9 cellular contexts compared by ENCODE assay signal in genomic region chr22:29555065-29555644, GRCh38. TPM values are rescaled to one million over a fixed set of nuclear protein-coding genes. Genes with fewer than 3 reads are reported as not detected.
DNase-seq lines count a peak whose midpoint lies in the region; ATAC-seq and TF ChIP-seq lines count a peak whose summit lies in the region.
"Had no signal": no experiment of that assay in that cellular context is flagged by ENCODE, and none has a peak within 500 bp of the region (broad histone marks: within the 10 kb centered on the region; RNA-seq: fewer than 3 reads in every experiment).

No MANE protein-coding gene starts in this region.

- no peaks in the 10 kb centered on the region for H3K27me3 ChIP-seq in cardiac muscle cell
- H3K27me3 ChIP-seq in heart left ventricle: no peaks in the 10 kb centered on the region
- H3K27me3 ChIP-seq in layer of hippocampus (ENCODE audit: control insufficient read depth, insufficient read depth, low read length): no peaks in the 10 kb centered on the region
- no peaks in the 10 kb centered on the region for H3K27me3 ChIP-seq in tibial nerve
- H3K27me3 ChIP-seq in SK-N-SH (ENCODE audit: insufficient read depth): no peaks in the 10 kb centered on the region
- H3K27me3 ChIP-seq in smooth muscle cell (ENCODE audit: low read depth): no peaks in the 10 kb centered on the region

- H3K9me2 ChIP-seq in SK-N-SH: no peaks in the 10 kb centered on the region

- CTCF ChIA-PET in SK-N-SH (lab: Yijun Ruan, JAX): interaction anchor here (0.8 to 2.8 kb wide), 2 partner anchors 11 to 12 kb away, joined by 3 to 13 read pairs; no protein-coding TSS in a partner anchor

- no peak overlapping the region for H3K9ac ChIP-seq in SK-N-SH
- H3K9ac ChIP-seq in smooth muscle cell (ENCODE audit: low read depth): no peak overlapping the region

- TF ChIP-seq POLR2A in heart left ventricle (IDR thresholded peaks at IDR 0.05): no peak
- TF ChIP-seq POLR2A in tibial nerve (IDR thresholded peaks at IDR 0.05): peak in 1 of 2 donors; percentile 17

- POLR2A ChIA-PET in SK-N-SH (lab: Yijun Ruan, JAX): interaction anchor here (0.8 to 2.6 kb wide), 3 partner anchors 11 to 75 kb away, joined by 3 to 18 read pairs (median 13); partner anchors contain the start of gene NEFH

- H3K27ac ChIP-seq in cardiac muscle cell (peak overlapping the region; percentile 93), heart left ventricle (peak overlapping the region in 3 of 12 donors; percentile 77 to 85 (median 82)), layer of hippocampus (ENCODE audit: low read depth, low read length) (peak overlapping the region; percentile 69), tibial nerve (peak overlapping the region; percentile 68 to 89 (median 87)), SK-N-SH (ENCODE audit: low read depth in 2 of 2, low read length in 1 of 2) (no peak overlapping the region; a peak in 1 of 4 replicates), smooth muscle cell (ENCODE audit: low read depth) (no peak overlapping the region)

- no peak overlapping the region for H2AFZ ChIP-seq in SK-N-SH (ENCODE audit: low read depth)
- H2AFZ ChIP-seq in smooth muscle cell (ENCODE audit: low read depth): no peak overlapping the region

- intact Hi-C loops in heart left ventricle (cut with DNase I): no loop called here

- H3F3A ChIP-seq in SK-N-SH (replicated peaks; ENCODE audit: insufficient read depth) (peaks cover 20% of the 10 kb centered on the region), smooth muscle cell (ENCODE audit: low read depth) (peaks cover 4% of the 10 kb centered on the region)

- WGBS in heart left ventricle, 4 donors: 29 to 43% (median 37%) methylated on average over 4 of the region's 4 CpGs
- 25 to 38% methylated on average over 4 of the region's 4 CpGs for WGBS in tibial nerve, 2 donors
- 95% methylated on average over 4 of the region's 4 CpGs for WGBS in SK-N-SH (ENCODE audit: low lambda C conversion rate)
- WGBS in smooth muscle cell (ENCODE audit: low lambda C conversion rate): 92% methylated on average over 4 of the region's 4 CpGs

- no peak overlapping the region for H3K4me2 ChIP-seq in SK-N-SH
- H3K4me2 ChIP-seq in smooth muscle cell: no peak overlapping the region

- ATAC-seq in heart left ventricle: no peak
- ATAC-seq in activated CD4-positive, CD25-positive, alpha-beta regulatory T cell treated with anti-CD3 and anti-CD28 coated beads, Interleukin-2, amount 50 U/mL, for 24 hours: no peak

- H3K4me3 ChIP-seq in cardiac muscle cell (no peak overlapping the region), heart left ventricle (no peak overlapping the region), tibial nerve (no peak overlapping the region), SK-N-SH (ENCODE audit: low read depth in 2 of 2, low read length in 1 of 2) (no peak overlapping the region), smooth muscle cell (no peak overlapping the region)

- H3K79me2 ChIP-seq in SK-N-SH (ENCODE audit: insufficient read depth) (peaks cover 33% of the 10 kb centered on the region), smooth muscle cell (ENCODE audit: low read depth) (peaks cover 8% of the 10 kb centered on the region)

- H3K36me3 ChIP-seq in cardiac muscle cell: peaks cover 20% of the 10 kb centered on the region
- peaks cover 0 to 40% (median 25%) of the 10 kb centered on the region in 9 donors for H3K36me3 ChIP-seq in heart left ventricle
- peaks cover 0 to 45% (median 11%) of the 10 kb centered on the region in 3 donors for H3K36me3 ChIP-seq in tibial nerve
- H3K36me3 ChIP-seq in SK-N-SH (replicated peaks in 1 of 2; ENCODE audit: control insufficient read depth in 1 of 2, insufficient read depth in 2 of 2, low read length in 1 of 2): peaks cover 26% of the 10 kb centered on the region in 2 experiments
- H3K36me3 ChIP-seq in smooth muscle cell (ENCODE audit: low read depth): peaks cover 7% of the 10 kb centered on the region

- no peak for TF ChIP-seq CTCF in cardiac muscle cell (IDR thresholded peaks at IDR 0.05; ENCODE audit: low read depth, low read length)
- TF ChIP-seq CTCF in heart left ventricle (IDR thresholded peaks at IDR 0.05): no peak
- peak in 1 of 5 experiments; percentile 16 for TF ChIP-seq CTCF in tibial nerve (IDR thresholded peaks at IDR 0.05)
- no peak for TF ChIP-seq CTCF in SK-N-SH (IDR thresholded peaks at IDR 0.05)
- TF ChIP-seq CTCF in smooth muscle cell (IDR thresholded peaks at IDR 0.05; ENCODE audit: borderline replicate concordance, insufficient read depth, poor library complexity, severe bottlenecking): no peak

- H3K9me3 ChIP-seq in cardiac muscle cell (ENCODE audit: low read depth) (no peaks in the 10 kb centered on the region), heart left ventricle (no peaks in the 10 kb centered on the region), tibial nerve (no peaks in the 10 kb centered on the region), SK-N-SH (no peaks in the 10 kb centered on the region), smooth muscle cell (replicated peaks; ENCODE audit: low read depth) (no peaks in the 10 kb centered on the region)

- no peak for TF ChIP-seq RAD21 in SK-N-SH (IDR thresholded peaks at IDR 0.05; ENCODE audit: low read length)

- H3K4me1 ChIP-seq in cardiac muscle cell (ENCODE audit: low read depth) (no peaks in the 10 kb centered on the region), heart left ventricle (peaks cover 3 to 16% (median 10%) of the 10 kb centered on the region in 12 donors), tibial nerve (peaks cover 0 to 31% (median 9%) of the 10 kb centered on the region in 4 donors), SK-N-SH (ENCODE audit: control insufficient read depth in 1 of 2, insufficient read depth in 2 of 2, low read depth in 1 of 2, low read length in 1 of 2) (peaks cover 6 to 10% of the 10 kb centered on the region in 2 experiments; a peak in 3 of 4 replicates), smooth muscle cell (ENCODE audit: low read depth) (peaks cover 6% of the 10 kb centered on the region)

- H4K20me1 ChIP-seq in SK-N-SH (ENCODE audit: insufficient read depth) (no peaks in the 10 kb centered on the region), smooth muscle cell (ENCODE audit: low read depth) (no peaks in the 10 kb centered on the region)

- no peak for DNase-seq in cardiac muscle cell (ENCODE audit: low read depth in 1 of 2, low spot score in 1 of 2)
- DNase-seq in heart left ventricle: no peak
- peak in 46 of 58 donors; percentile 1 to 81 (median 30) for DNase-seq in anterior cingulate cortex (lab: John Stamatoyannopoulos, UW)
- DNase-seq in tibial nerve (ENCODE audit: low spot score in 2 of 2): peak; percentile 25 to 50
- no peak for DNase-seq in SK-N-SH
- no peak for DNase-seq in smooth muscle cell (lab: John Stamatoyannopoulos, UW; ENCODE audit: unreplicated experiment)
- DNase-seq: NCI-H2081 had no signal

- TF ChIP-seq EP300 in tibial nerve (IDR thresholded peaks at IDR 0.05): peak; percentile 56 to 68
- TF ChIP-seq EP300 in SK-N-SH (IDR thresholded peaks at IDR 0.05; ENCODE audit: borderline replicate concordance in 1 of 2, low read depth in 1 of 2, low read length in 1 of 2): no peak

TF ChIP-seq in SK-N-SH, 30 proteins besides CTCF, POLR2A, EP300 and RAD21 (continues in another document):
- TF ChIP-seq MXI1 (IDR thresholded peaks at IDR 0.05; ENCODE audit: low read depth, low read length): no peak
- TF ChIP-seq TEAD4 (IDR thresholded peaks at IDR 0.05; ENCODE audit: borderline replicate concordance, insufficient read depth): no peak
- TF ChIP-seq TAF1 (IDR thresholded peaks at IDR 0.05; ENCODE audit: borderline replicate concordance, low read depth, low read length): no peak
- TF ChIP-seq NFIC (IDR thresholded peaks at IDR 0.05; ENCODE audit: borderline replicate concordance): no peak
- no peak for TF ChIP-seq TCF12 (IDR thresholded peaks at IDR 0.05)
- TF ChIP-seq MEF2A (IDR thresholded peaks at IDR 0.05; ENCODE audit: borderline replicate concordance, low read depth): no peak
- no peak for TF ChIP-seq CHD2 (IDR thresholded peaks at IDR 0.05; ENCODE audit: low read length, partially characterized antibody)
- no peak for TF ChIP-seq RCOR1 (IDR thresholded peaks at IDR 0.05; ENCODE audit: low read length)
- TF ChIP-seq MAX (IDR thresholded peaks at IDR 0.05; ENCODE audit: low read depth): no peak

RNA-seq across cellular contexts. Expression of gene THOC5, which starts 1.6 kb away (rescaled TPM):
- 27.0 and 41.3 TPM in 2 replicates for total RNA-seq in cardiac muscle cell
- polyA plus RNA-seq in cardiac muscle cell: 30.4 and 31.4 TPM in 2 replicates
- 10 to 100 TPM; 33.8 to 88.7 (median 40.6) TPM for total RNA-seq in heart left ventricle
- polyA plus RNA-seq in heart left ventricle: 10 to 100 TPM; 25.5 to 76.5 TPM
- total RNA-seq in tibial nerve: 10 to 100 TPM; 31.2 to 65.9 (median 50.3) TPM
- 95.9 and 141 TPM in 2 replicates for polyA plus RNA-seq in SK-N-SH (2012; rRNA removed)
- 64.7 and 68.6 TPM in 2 replicates for polyA plus RNA-seq in SK-N-SH (2012; cell fraction: cytosol; rRNA removed)
- 373 and 391 TPM in 2 replicates for polyA plus RNA-seq in SK-N-SH (2012; cell fraction: nucleus; rRNA removed)
- 20.7 and 21.7 TPM in 2 replicates for total RNA-seq in smooth muscle cell
- polyA plus RNA-seq in smooth muscle cell: 13.7 and 22.6 TPM in 2 replicates

RNA-seq across cellular contexts. Expression of gene NIPSNAP1, which starts 25.8 kb away (rescaled TPM):
- total RNA-seq in cardiac muscle cell: 137 and 153 TPM in 2 replicates
- polyA plus RNA-seq in cardiac muscle cell: 151 and 200 TPM in 2 replicates
- total RNA-seq in heart left ventricle: 10 to 100 TPM; 16.2 to 30.1 (median 22.7) TPM
- 10 to 100 TPM; 12.2 to 22.3 TPM for polyA plus RNA-seq in heart left ventricle
- 10 to 100 TPM in 3 of 4 donors, 1 to 10 TPM in 1; 9.0 to 38.5 (median 11.8) TPM for total RNA-seq in tibial nerve
- polyA plus RNA-seq in SK-N-SH (2012; rRNA removed): 86.3 and 109 TPM in 2 replicates
- 79.9 and 94.6 TPM in 2 replicates for polyA plus RNA-seq in SK-N-SH (2012; cell fraction: cytosol; rRNA removed)
- polyA plus RNA-seq in SK-N-SH (2012; cell fraction: nucleus; rRNA removed): 71.3 and 88.5 TPM in 2 replicates
- 36.7 and 42.8 TPM in 2 replicates for total RNA-seq in smooth muscle cell
- 70.1 and 78.8 TPM in 2 replicates for polyA plus RNA-seq in smooth muscle cell

RNA-seq across cellular contexts. Expression of gene NF2, which starts 48.3 kb away (rescaled TPM):
- total RNA-seq in cardiac muscle cell (39.0 and 40.2 TPM in 2 replicates), heart left ventricle (100 to 1,000 TPM in 1 of 9 donors, 10 to 100 TPM in 8; 41.2 to 137 (median 52.1) TPM), tibial nerve (10 to 100 TPM; 24.9 to 39.0 (median 28.8) TPM), smooth muscle cell (21.7 and 25.1 TPM in 2 replicates)
- polyA plus RNA-seq in cardiac muscle cell (32.8 and 34.6 TPM in 2 replicates), heart left ventricle (10 to 100 TPM; 15.0 to 73.9 TPM), SK-N-SH (2012; rRNA removed) (43.8 and 44.1 TPM in 2 replicates), smooth muscle cell (21.5 and 23.9 TPM in 2 replicates)
- 43.2 and 47.6 TPM in 2 replicates for polyA plus RNA-seq in SK-N-SH (2012; cell fraction: cytosol; rRNA removed)
- 25.8 and 32.0 TPM in 2 replicates for polyA plus RNA-seq in SK-N-SH (2012; cell fraction: nucleus; rRNA removed)

Comparison
In these comparisons a context has a peak if more than half of its experiments do, and no peak if none do; other contexts are left out.
1. DNase-seq: peak in anterior cingulate cortex (46 of 58) and tibial nerve (2 of 2); none in cardiac muscle cell (0 of 2), heart left ventricle (0 of 5), SK-N-SH (single experiment) and smooth muscle cell (single experiment).
2. H3K27ac ChIP-seq: peak in cardiac muscle cell (single experiment), layer of hippocampus (single experiment) and tibial nerve (4 of 4); none in SK-N-SH (0 of 2) and smooth muscle cell (single experiment).